13 cellular contexts compared by ENCODE assay signal in the genomic region with DNA sequence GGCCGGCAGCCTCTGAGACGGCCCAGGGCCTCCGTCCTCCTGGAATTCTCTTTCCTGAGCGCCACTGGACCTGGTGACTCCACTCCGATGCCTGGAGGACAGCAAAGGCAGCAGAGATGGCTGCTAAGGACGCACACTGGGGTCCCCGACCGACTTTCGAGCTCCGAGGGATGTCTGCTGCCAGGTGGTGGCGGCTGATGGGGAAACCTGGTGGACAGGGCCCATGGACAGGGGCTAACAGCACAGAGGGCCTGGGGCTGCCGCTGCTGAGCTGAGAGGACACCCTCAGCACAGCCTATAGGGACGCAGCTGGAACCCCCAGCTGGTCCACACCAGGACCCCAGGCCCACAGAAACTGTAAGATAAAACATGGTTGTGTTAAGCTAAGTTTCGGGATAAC.
"Had no signal": no experiment of that assay in that cellular context is flagged by ENCODE, and none has a peak within 500 bp of the region (broad histone marks: within the 10 kb centered on the region; RNA-seq: fewer than 3 reads in every experiment).

No MANE protein-coding gene starts in this region.

- H3K4me3 ChIP-seq: cardiac muscle cell, vagina had no signal

- H3K9me3 ChIP-seq: neutrophil, vagina had no signal

- H3K36me3 ChIP-seq: cardiac muscle cell, neutrophil, vagina had no signal

- H3K4me3 Mint-ChIP-seq: effector memory CD8-positive, alpha-beta T cell; mesothelial cell of epicardium; T-helper 2 cell treated with Interferon-gamma antibody and Interleukin-4, amounts not matched to agents 5 μg/mL and 100 μg/mL, for 36 hours had no signal

- H3K36me3 Mint-ChIP-seq: mesothelial cell of epicardium had no signal

- ATAC-seq: activated CD4-positive, CD25-positive, alpha-beta regulatory T cell treated with anti-CD3 and anti-CD28 coated beads, Interleukin-2, amount 50 U/mL, for 24 hours; effector memory CD8-positive, alpha-beta T cell; right cardiac atrium had no signal

- H3K4me1 Mint-ChIP-seq: mesothelial cell of epicardium had no signal

- DNase-seq: activated CD4-positive, alpha-beta T cell treated with anti-CD3 and anti-CD28 coated beads, Interleukin-2, amount 50 U/mL, for 4 hours; activated T-cell treated with anti-CD3 and anti-CD28 coated beads, Interleukin-2, amount 50 U/mL, for 48 hours; effector memory CD8-positive, alpha-beta T cell; right cardiac atrium; stimulated activated CD4-positive, alpha-beta T cell treated with anti-CD3 and anti-CD28 coated beads, Interleukin-2, amount 100 ng/mL, for 24 hours; stimulated activated naive CD4-positive, alpha-beta T cell treated with Interleukin-2 at 50 U/mL for 16 hours had no signal

- H3K27ac Mint-ChIP-seq: effector memory CD8-positive, alpha-beta T cell; mesothelial cell of epicardium; progenitor cell of endocrine pancreas; T-helper 2 cell treated with Interferon-gamma antibody and Interleukin-4, amounts not matched to agents 5 μg/mL and 100 μg/mL, for 36 hours had no signal

- H3K4me1 ChIP-seq: vagina had no signal

- H3K9me3 Mint-ChIP-seq: effector memory CD8-positive, alpha-beta T cell; mesothelial cell of epicardium; T-helper 2 cell treated with Interferon-gamma antibody and Interleukin-4, amounts not matched to agents 5 μg/mL and 100 μg/mL, for 36 hours had no signal

- H3K27ac ChIP-seq: cardiac muscle cell, neutrophil, vagina had no signal

- H3K27me3 ChIP-seq: vagina had no signal
